Comparison of ENCODE assay signal across 20 cellular contexts in genomic region chr15:76333309-76333708, GRCh38. TPM values are rescaled to one million over a fixed set of nuclear protein-coding genes. Genes with fewer than 3 reads are reported as not detected.
DNase-seq lines count a peak whose midpoint lies in the region; ATAC-seq, FAIRE-seq and TF ChIP-seq lines count a peak whose summit lies in the region.
"Had no signal": no experiment of that assay in that cellular context is flagged by ENCODE, and none has a peak within 500 bp of the region (broad histone marks: within the 10 kb centered on the region; RNA-seq: fewer than 3 reads in every experiment).

No MANE protein-coding gene starts in this region.

- no peak overlapping the region for H3K9ac ChIP-seq in Loucy (ENCODE audit: low read depth, low read length, poor library complexity, severe bottlenecking)
- H3K9ac ChIP-seq in H1 (replicated peaks in 1 of 4; ENCODE audit: extremely low read depth in 1 of 4, low read depth in 3 of 4, low read length in 3 of 4): no peak overlapping the region
- H3K9ac ChIP-seq in neuronal stem cell (ENCODE audit: low read depth, low read length, poor library complexity): no peak overlapping the region
- H3K9ac ChIP-seq: BLaER1 treated with 17β-estradiol and CSF1 and Interleukin-3, amounts not matched to agents 10 nM and 100 nM had no signal

- H3K27me3 ChIP-seq in Loucy (ENCODE audit: insufficient read depth, low read length, poor library complexity, severe bottlenecking) (no peaks in the 10 kb centered on the region), H1 (replicated peaks in 1 of 4; ENCODE audit: control insufficient read depth in 3 of 4, extremely low read depth in 1 of 4, insufficient read depth in 3 of 4, low read length in 3 of 4) (peaks cover 12 to 44% (median 35%) of the 10 kb centered on the region in 4 experiments), neuronal stem cell (ENCODE audit: control insufficient read depth in 3 of 3, insufficient read depth in 3 of 3, low read depth in 1 of 3, low read length in 3 of 3) (peaks cover 16 to 70% (median 46%) of the 10 kb centered on the region in 3 experiments), uterus (peaks cover 27 to 38% of the 10 kb centered on the region in 2 donors), testis (peaks cover 3% of the 10 kb centered on the region)

- WGBS in H1 (ENCODE audit: extremely low coverage in 1 of 2, insufficient coverage in 1 of 2, insufficient read length in 1 of 2, insufficient replicate concordance in 2 of 2, low coverage in 1 of 2, low lambda C conversion rate in 2 of 2, missing lambda C conversion rate in 1 of 2), 2 experiments: 78% methylated on average over 1 of the region's 1 CpG; no CpG with 5 or more reads in 1 of the 2 experiments
- no CpG with 5 or more reads among the region's 1 CpG for WGBS in neuronal stem cell (ENCODE audit: extremely low coverage in 2 of 2, insufficient read length in 2 of 2, insufficient replicate concordance in 1 of 2), 2 donors
- 94 to 100% methylated on average over 1 of the region's 1 CpG for WGBS in testis, 2 donors

- no peaks in the 10 kb centered on the region for H3F3A ChIP-seq in Loucy (ENCODE audit: low read depth)

- H3K23ac ChIP-seq in H1 (ENCODE audit: insufficient read length) (no peak overlapping the region), neuronal stem cell (ENCODE audit: low read depth, low read length, poor library complexity) (no peak overlapping the region)

- no peak overlapping the region for H2BK15ac ChIP-seq in H1 (ENCODE audit: low read length)
- H2BK15ac ChIP-seq in neuronal stem cell (ENCODE audit: low read length): no peak overlapping the region

- ATAC-seq in activated CD8-positive, alpha-beta memory T cell treated with anti-CD3 and anti-CD28 coated beads, Interleukin-2, amount 10 ng/mL, durations not matched to agents 7 days and 5 days: no peak

- H2AK5ac ChIP-seq in H1 (ENCODE audit: low read depth, low read length) (no peak overlapping the region), neuronal stem cell (ENCODE audit: low read depth, low read length) (no peak overlapping the region)

- H3K36me3 ChIP-seq in Loucy (ENCODE audit: insufficient read depth, low read length): no peaks in the 10 kb centered on the region
- H3K36me3 ChIP-seq in H1 (ENCODE audit: control insufficient read depth in 2 of 4, insufficient read depth in 4 of 4, low read length in 3 of 4): peaks cover 0 to 9% (median 0%) of the 10 kb centered on the region in 4 experiments; a peak in 1 of 8 replicates
- H3K36me3 ChIP-seq in neuronal stem cell (replicated peaks in 1 of 2; ENCODE audit: control insufficient read depth in 2 of 2, insufficient read depth in 2 of 2, low read length in 2 of 2): no peaks in the 10 kb centered on the region
- no peaks in the 10 kb centered on the region for H3K36me3 ChIP-seq in uterus
- no peaks in the 10 kb centered on the region for H3K36me3 ChIP-seq in testis (ENCODE audit: low read depth, missing control alignments)
- H3K36me3 ChIP-seq: BE2C; BLaER1 treated with 17β-estradiol and CSF1 and Interleukin-3, amounts not matched to agents 10 nM and 100 nM had no signal

- H3K4me3 Mint-ChIP-seq in activated CD8-positive, alpha-beta memory T cell treated with anti-CD3 and anti-CD28 coated beads, Interleukin-2, amount 10 ng/mL, durations not matched to agents 7 days and 5 days: no peak overlapping the region
- no peak overlapping the region for H3K4me3 Mint-ChIP-seq in activated naive CD8-positive, alpha-beta T cell treated with anti-CD3 and anti-CD28 coated beads for 36 hours
- H3K4me3 Mint-ChIP-seq: CD4-positive, alpha-beta T cell had no signal

- H4K8ac ChIP-seq in H1 (ENCODE audit: extremely low read depth, insufficient read depth, low read length) (no peak overlapping the region), neuronal stem cell (ENCODE audit: low read depth, low read length) (no peak overlapping the region)

- TF ChIP-seq CTCF in Loucy (conservative IDR thresholded peaks at IDR 0.05; ENCODE audit: low read length) (no peak), H1 (IDR thresholded peaks at IDR 0.05; ENCODE audit: control extremely low read depth in 1 of 3, insufficient read depth in 1 of 3, low read depth in 1 of 3, low read length in 3 of 3) (no peak), uterus (IDR thresholded peaks at IDR 0.05) (no peak), testis (IDR thresholded peaks at IDR 0.05) (no peak)

- H2BK20ac ChIP-seq in H1 (ENCODE audit: low read length): no peak overlapping the region

- no peak overlapping the region for H3K56ac ChIP-seq in H1 (replicated peaks; ENCODE audit: insufficient read length, low read depth, low read length)

- H3K4me1 ChIP-seq in Loucy (ENCODE audit: insufficient read depth, low read length, poor library complexity, severe bottlenecking) (no peaks in the 10 kb centered on the region), H1 (replicated peaks in 1 of 4; ENCODE audit: control insufficient read depth in 3 of 4, insufficient read depth in 4 of 4, low read length in 3 of 4) (peaks cover 0 to 16% (median 7%) of the 10 kb centered on the region in 4 experiments; a peak in 6 of 7 replicates), neuronal stem cell (ENCODE audit: control insufficient read depth in 2 of 2, insufficient read depth in 1 of 2, low read depth in 1 of 2, low read length in 2 of 2) (peaks cover 11 to 13% of the 10 kb centered on the region in 2 donors), uterus (peaks cover 0 to 13% of the 10 kb centered on the region in 2 donors), testis (no peaks in the 10 kb centered on the region)
- H3K4me1 ChIP-seq: BE2C had no signal

- H3K9me3 ChIP-seq in Loucy (ENCODE audit: insufficient read depth, low read depth, low read length) (no peaks in the 10 kb centered on the region), H1 (ENCODE audit: insufficient read depth in 2 of 2, low read depth in 1 of 2, low read length in 1 of 2) (no peaks in the 10 kb centered on the region; a peak in 1 of 4 replicates), neuronal stem cell (replicated peaks in 1 of 2; ENCODE audit: control insufficient read depth in 2 of 2, insufficient read depth in 1 of 2, low read depth in 1 of 2, low read length in 2 of 2) (peaks cover 0 to 7% of the 10 kb centered on the region in 2 donors), uterus (no peaks in the 10 kb centered on the region), testis (no peaks in the 10 kb centered on the region)
- H3K9me3 ChIP-seq: BE2C had no signal

- H3K18ac ChIP-seq in H1 (ENCODE audit: extremely low read depth, low read length) (no peak overlapping the region), neuronal stem cell (ENCODE audit: low read length) (peak overlapping the region; percentile 49)

- H3K4me2 ChIP-seq in Loucy (ENCODE audit: low read depth, low read length, poor library complexity, severe bottlenecking) (no peak overlapping the region), H1 (ENCODE audit: insufficient read depth in 1 of 2, low read depth in 2 of 2, low read length in 2 of 2) (no peak overlapping the region), neuronal stem cell (ENCODE audit: insufficient read depth, low read length, poor library complexity, severe bottlenecking) (no peak overlapping the region)
- H3K4me2 ChIP-seq: BLaER1 treated with 17β-estradiol and CSF1 and Interleukin-3, amounts not matched to agents 10 nM and 100 nM had no signal

- CTCF ChIA-PET in activated CD8-positive, alpha-beta memory T cell treated with anti-CD3 and anti-CD28 coated beads, Interleukin-2, amount 10 ng/mL, durations not matched to agents 7 days and 5 days (lab: Charles Lee): interaction anchor here (0.6 to 1.9 kb wide), 8 partner anchors 10 to 143 kb away, joined by 3 to 7 read pairs (median 4); no protein-coding TSS in a partner anchor
- CTCF ChIA-PET in H1 (lab: Charles Lee; ENCODE audit: partially characterized antibody): interaction anchor here (0.7 to 9.2 kb wide), 20 partner anchors 9 to 460 kb away, joined by 3 to 130 read pairs (median 6); no protein-coding TSS in a partner anchor

- H3K14ac ChIP-seq in H1 (ENCODE audit: insufficient read length): no peak overlapping the region
- H3K14ac ChIP-seq in neuronal stem cell (ENCODE audit: low read length): no peak overlapping the region

- no peaks in the 10 kb centered on the region for H3K9me2 ChIP-seq in Loucy (replicated peaks; ENCODE audit: low read depth, low read length)

- no peaks in the 10 kb centered on the region for H3K79me2 ChIP-seq in Loucy (ENCODE audit: insufficient read depth, low read length)
- H3K79me2 ChIP-seq in H1 (ENCODE audit: control insufficient read depth in 1 of 2, insufficient read depth in 2 of 2, low read length in 2 of 2): no peaks in the 10 kb centered on the region

- H2BK120ac ChIP-seq in H1 (replicated peaks; ENCODE audit: low read depth, low read length) (no peak overlapping the region), neuronal stem cell (ENCODE audit: low read depth, low read length) (no peak overlapping the region)

- H4K91ac ChIP-seq in H1 (replicated peaks; ENCODE audit: insufficient read length, low read length) (no peak overlapping the region), neuronal stem cell (ENCODE audit: low read depth, low read length, poor library complexity) (no peak overlapping the region)

- no peak for TF ChIP-seq EP300 in H1 (IDR thresholded peaks at IDR 0.05; ENCODE audit: borderline replicate concordance in 1 of 2, low read depth in 2 of 2, low read length in 2 of 2)

- no peak for TF ChIP-seq RAD21 in H1 (IDR thresholded peaks at IDR 0.05 in 1 of 2, conservative IDR thresholded peaks at IDR 0.05 in 1 of 2; ENCODE audit: low read depth in 2 of 2, low read length in 2 of 2)

- H3K9me3 Mint-ChIP-seq in activated CD8-positive, alpha-beta memory T cell treated with anti-CD3 and anti-CD28 coated beads, Interleukin-2, amount 10 ng/mL, durations not matched to agents 7 days and 5 days (ENCODE audit: low read depth): no peaks in the 10 kb centered on the region
- no peaks in the 10 kb centered on the region for H3K9me3 Mint-ChIP-seq in activated naive CD8-positive, alpha-beta T cell treated with anti-CD3 and anti-CD28 coated beads for 36 hours
- H3K9me3 Mint-ChIP-seq: CD4-positive, alpha-beta T cell had no signal

- H3K36me3 Mint-ChIP-seq in activated CD8-positive, alpha-beta memory T cell treated with anti-CD3 and anti-CD28 coated beads, Interleukin-2, amount 10 ng/mL, durations not matched to agents 7 days and 5 days: peaks cover 2% of the 10 kb centered on the region
- no peaks in the 10 kb centered on the region for H3K36me3 Mint-ChIP-seq in activated naive CD8-positive, alpha-beta T cell treated with anti-CD3 and anti-CD28 coated beads for 36 hours

- H3K4me3 ChIP-seq in Loucy (ENCODE audit: low read length, poor library complexity, severe bottlenecking) (no peak overlapping the region), H1 (ENCODE audit: extremely low read depth in 1 of 4, insufficient read depth in 2 of 4, low read depth in 3 of 4, low read length in 4 of 4) (no peak overlapping the region), neuronal stem cell (ENCODE audit: low read length in 2 of 2) (no peak overlapping the region), uterus (no peak overlapping the region), testis (no peak overlapping the region)
- H3K4me3 ChIP-seq: BLaER1 treated with 17β-estradiol and CSF1 and Interleukin-3, amounts not matched to agents 10 nM and 100 nM had no signal

- H2BK5ac ChIP-seq in H1 (ENCODE audit: low read depth, low read length): no peak overlapping the region
- H2BK5ac ChIP-seq in neuronal stem cell (ENCODE audit: low read length): no peak overlapping the region

- TF ChIP-seq POLR2A in H1 (IDR thresholded peaks at IDR 0.05; ENCODE audit: control extremely low read depth in 1 of 2, low read depth in 2 of 2, low read length in 2 of 2) (no peak), uterus (IDR thresholded peaks at IDR 0.05) (no peak), testis (IDR thresholded peaks at IDR 0.05) (no peak)

- peak; percentile 25 for DNase-seq in activated CD8-positive, alpha-beta memory T cell treated with anti-CD3 and anti-CD28 coated beads, Interleukin-2, amount 10 ng/mL, durations not matched to agents 7 days and 5 days
- no peak for DNase-seq in activated CD8-positive, alpha-beta memory T cell treated with anti-CD3 and anti-CD28 coated beads, Interleukin-2, amount 50 U/mL, for 4 hours
- DNase-seq in H1 (ENCODE audit: low read depth in 1 of 2, low spot score in 2 of 2) (no peak), neuronal stem cell (ENCODE audit: low spot score) (no peak), uterus (no peak), testis (no peak)
- DNase-seq in activated naive CD8-positive, alpha-beta T cell treated with anti-CD3 and anti-CD28 coated beads for 36 hours: no peak
- DNase-seq: AML-193; BE2C; CD4-positive, alpha-beta T cell; CD8-positive, alpha-beta memory T cell; DMS79 treated with DMSO at 0.1 percent for 48 hours; GF-D8; GOT3 had no signal

- H3K79me1 ChIP-seq in H1 (ENCODE audit: low read depth, low read length) (no peaks in the 10 kb centered on the region), neuronal stem cell (ENCODE audit: low read depth, low read length) (peaks cover 1% of the 10 kb centered on the region)

- H3K27ac ChIP-seq in H1 (ENCODE audit: low read depth, low read length) (no peak overlapping the region), neuronal stem cell (replicated peaks; ENCODE audit: low read length) (no peak overlapping the region), uterus (no peak overlapping the region), testis (no peak overlapping the region)
- H3K27ac ChIP-seq: 22Rv1; BLaER1 treated with 17β-estradiol and CSF1 and Interleukin-3, amounts not matched to agents 10 nM and 100 nM had no signal

- no peak overlapping the region for H4K5ac ChIP-seq in H1 (ENCODE audit: insufficient read length, low read depth, low read length)

- H2BK12ac ChIP-seq in H1 (ENCODE audit: low read depth, low read length) (peak overlapping the region; percentile 55; the same call in 1 of the 2 replicates), neuronal stem cell (ENCODE audit: low read length) (no peak overlapping the region)

- POLR2A ChIA-PET in H1 (lab: Charles Lee; ENCODE audit: partially characterized antibody): interaction anchor here (2.9 kb wide), 1 partner anchor 22 kb away, joined by 11 read pairs; the partner anchor contains the start of gene ETFA

- H3K4me1 Mint-ChIP-seq in activated CD8-positive, alpha-beta memory T cell treated with anti-CD3 and anti-CD28 coated beads, Interleukin-2, amount 10 ng/mL, durations not matched to agents 7 days and 5 days: peaks cover 31% of the 10 kb centered on the region
- H3K4me1 Mint-ChIP-seq in activated naive CD8-positive, alpha-beta T cell treated with anti-CD3 and anti-CD28 coated beads for 36 hours: peaks cover 21% of the 10 kb centered on the region

- peaks cover 6% of the 10 kb centered on the region; the same call in 1 of the 2 replicates for H3K23me2 ChIP-seq in H1 (ENCODE audit: low read depth, low read length)

- H3K4ac ChIP-seq in H1 (replicated peaks; ENCODE audit: insufficient read length, low read depth, low read length): no peak overlapping the region
- no peak overlapping the region for H3K4ac ChIP-seq in neuronal stem cell (ENCODE audit: low read length)

- H3K27ac Mint-ChIP-seq in activated CD8-positive, alpha-beta memory T cell treated with anti-CD3 and anti-CD28 coated beads, Interleukin-2, amount 10 ng/mL, durations not matched to agents 7 days and 5 days: no peak overlapping the region
- no peak overlapping the region for H3K27ac Mint-ChIP-seq in activated naive CD8-positive, alpha-beta T cell treated with anti-CD3 and anti-CD28 coated beads for 36 hours
- H3K27ac Mint-ChIP-seq: CD4-positive, alpha-beta T cell had no signal

- intact Hi-C loops in uterus (cut with DNase I; ENCODE audit: low total_unique reads): no loop called here
- intact Hi-C loops in testis (cut with DNase I; ENCODE audit: low total_unique reads): no loop called here

- peaks cover 46% of the 10 kb centered on the region for H3K27me3 Mint-ChIP-seq in activated CD8-positive, alpha-beta memory T cell treated with anti-CD3 and anti-CD28 coated beads, Interleukin-2, amount 10 ng/mL, durations not matched to agents 7 days and 5 days
- peaks cover 75% of the 10 kb centered on the region for H3K27me3 Mint-ChIP-seq in activated naive CD8-positive, alpha-beta T cell treated with anti-CD3 and anti-CD28 coated beads for 36 hours

- no peaks in the 10 kb centered on the region for H4K20me1 ChIP-seq in Loucy (ENCODE audit: insufficient read depth, low read length, poor library complexity, severe bottlenecking)
- H4K20me1 ChIP-seq in H1 (replicated peaks in 1 of 2; ENCODE audit: control insufficient read depth in 1 of 2, insufficient read depth in 2 of 2, low read length in 2 of 2): peaks cover 2 to 7% of the 10 kb centered on the region in 2 experiments

- no peak for FAIRE-seq in H1 (lab: Jason Lieb, UNC)
- FAIRE-seq: A204.1, GM18507 had no signal

- H2AFZ ChIP-seq in Loucy (ENCODE audit: low read length) (0 out of 2 replicates have a peak overlapping the region, but pooled peaks have one; percentile 13), H1 (ENCODE audit: low read length) (no peak overlapping the region), neuronal stem cell (ENCODE audit: low read length) (no peak overlapping the region)

RNA-seq across cellular contexts. Expression of gene ISL2, which starts 3.3 kb away (rescaled TPM):
- 1 to 10 TPM; 2.4 to 3.2 TPM for total RNA-seq in activated CD8-positive, alpha-beta memory T cell treated with anti-CD3 and anti-CD28 coated beads, Interleukin-2, amount 10 ng/mL, durations not matched to agents 7 days and 5 days
- total RNA-seq in H1 (2021; fragmentation: NEBNext Ultra II Directional; extraction: Animal tissue kit (Norgen Biotek cat#: 25700)): 0.33 and 0.99 TPM in 2 replicates
- polyA plus RNA-seq in H1 (2011; rRNA removed): 0.32 and 0.82 TPM in 2 replicates
- polyA plus RNA-seq in H1 (2011; cell fraction: cytosol; rRNA removed): 0.78 TPM
- 2.6 TPM for polyA plus RNA-seq in H1 (2011; cell fraction: nucleus; rRNA removed)
- polyA plus RNA-seq in H1 (2012, experiment 1 of 2): 0.29 to 0.43 TPM (median 0.29 TPM) in 3 of 4 replicates, not detected in the other
- polyA plus RNA-seq in H1 (2012, experiment 2 of 2): 0.17 TPM
- 0.24 TPM for polyA plus RNA-seq in H1 (2013, experiment 1 of 2)
- 0.42 TPM for polyA plus RNA-seq in H1 (2013, experiment 2 of 2)
- 0.16 TPM in 1 of 2 replicates, not detected in the other for polyA minus RNA-seq in H1 (2011; rRNA and poly(A)+ RNA removed)
- polyA minus RNA-seq in H1 (2011; cell fraction: cytosol; rRNA and poly(A)+ RNA removed): not detected
- polyA minus RNA-seq in H1 (2011; cell fraction: nucleus; rRNA and poly(A)+ RNA removed): not detected
- 0.13 TPM for polyA plus RNA-seq in neuronal stem cell (2013, experiment 1 of 2)
- polyA plus RNA-seq in neuronal stem cell (2013, experiment 2 of 2): 0.10 TPM
- total RNA-seq in uterus: under 1 TPM in 1 of 4 donors, not detected in 3; 0.48 TPM
- total RNA-seq in activated naive CD8-positive, alpha-beta T cell treated with anti-CD3 and anti-CD28 coated beads for 36 hours: under 1 TPM in 1 of 2 experiments, not detected in 1; 0.22 TPM
- 1 to 10 TPM; 3.5 to 4.2 TPM for total RNA-seq in testis
- 0.88 TPM for polyA plus RNA-seq in testis (ENCODE audit: insufficient read depth, low read depth, low replicate concordance)
- total RNA-seq: CD4-positive, alpha-beta T cell; H7 had no signal
- polyA plus RNA-seq: CD8-positive, alpha-beta memory T cell had no signal

RNA-seq across cellular contexts. Expression of gene ETFA, which starts 22.0 kb away (rescaled TPM):
- total RNA-seq in activated CD8-positive, alpha-beta memory T cell treated with anti-CD3 and anti-CD28 coated beads, Interleukin-2, amount 10 ng/mL, durations not matched to agents 7 days and 5 days: 100 to 1,000 TPM; 119 to 142 TPM
- total RNA-seq in H1 (2021; fragmentation: NEBNext Ultra II Directional; extraction: Animal tissue kit (Norgen Biotek cat#: 25700)): 90.0 TPM in 2 replicates
- 30.2 and 60.9 TPM in 2 replicates for polyA plus RNA-seq in H1 (2011; rRNA removed)
- polyA plus RNA-seq in H1 (2011; cell fraction: cytosol; rRNA removed): 87.9 TPM
- 30.6 TPM for polyA plus RNA-seq in H1 (2011; cell fraction: nucleus; rRNA removed)
- 108 to 113 TPM (median 108 TPM) in 4 replicates for polyA plus RNA-seq in H1 (2012, experiment 1 of 2)
- polyA plus RNA-seq in H1 (2012, experiment 2 of 2): 10.1 TPM
- polyA plus RNA-seq in H1 (2013, experiment 1 of 2): 41.8 TPM
- 44.3 TPM for polyA plus RNA-seq in H1 (2013, experiment 2 of 2)
- polyA minus RNA-seq in H1 (2011; rRNA and poly(A)+ RNA removed): 66.7 and 106 TPM in 2 replicates
- 24.8 TPM for polyA minus RNA-seq in H1 (2011; cell fraction: cytosol; rRNA and poly(A)+ RNA removed)
- polyA minus RNA-seq in H1 (2011; cell fraction: nucleus; rRNA and poly(A)+ RNA removed): 25.5 TPM
- 73.4 TPM for polyA plus RNA-seq in neuronal stem cell (2013, experiment 1 of 2)
- polyA plus RNA-seq in neuronal stem cell (2013, experiment 2 of 2): 75.7 TPM
- total RNA-seq in uterus: 100 to 1,000 TPM in 2 of 4 donors, 10 to 100 TPM in 2; 90.9 to 233 (median 99.9) TPM
- total RNA-seq in activated naive CD8-positive, alpha-beta T cell treated with anti-CD3 and anti-CD28 coated beads for 36 hours: 100 to 1,000 TPM; 166 to 168 TPM
- total RNA-seq in testis: 10 to 100 TPM; 58.3 to 72.7 TPM
- 72.1 TPM for polyA plus RNA-seq in testis (ENCODE audit: insufficient read depth, low read depth, low replicate concordance)
